Comparison of ENCODE assay signal across 8 cellular contexts in the genomic region with DNA sequence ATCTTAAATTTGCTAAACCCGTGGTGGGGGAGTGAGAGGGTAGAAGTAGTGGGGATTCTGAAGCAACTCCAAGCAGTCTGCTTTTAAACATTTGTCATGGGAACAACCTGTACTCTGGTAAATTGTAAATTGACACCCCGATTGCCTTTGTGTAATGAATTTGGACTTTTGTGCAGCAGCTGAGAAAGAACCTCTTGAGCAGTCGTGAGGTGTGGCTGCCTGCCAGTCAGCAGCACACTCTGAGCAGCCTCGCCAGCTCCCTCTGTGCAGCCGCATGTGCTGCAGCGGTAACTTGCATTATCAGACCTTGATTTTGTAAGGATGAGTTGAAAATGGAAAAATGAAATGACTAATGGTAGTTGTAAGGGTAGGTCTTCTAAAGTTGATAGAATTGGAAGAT.
DNase-seq lines count a peak whose midpoint lies in the region; ATAC-seq and TF ChIP-seq lines count a peak whose summit lies in the region.

No MANE protein-coding gene starts in this region.

- H3K14ac ChIP-seq in trophoblast cell (ENCODE audit: low read length) = no peak overlapping the region

- H4K91ac ChIP-seq in trophoblast cell (ENCODE audit: low read depth, low read length) = no peak overlapping the region

- no peaks in the 10 kb centered on the region for H4K20me1 ChIP-seq in neural cell (ENCODE audit: insufficient read depth)

- TF ChIP-seq CTCF in LNCaP clone FGC (IDR thresholded peaks at IDR 0.05; ENCODE audit: control insufficient read depth, extremely low read depth, insufficient read depth) (0 out of 2 replicates have a peak, but pooled peaks have one; percentile 19), RWPE1 (conservative IDR thresholded peaks at IDR 0.05; ENCODE audit: low read depth) (no peak), neural cell (IDR thresholded peaks at IDR 0.05; ENCODE audit: poor library complexity, severe bottlenecking) (no peak)

- H3K27ac ChIP-seq in RWPE1 (peak overlapping the region; percentile 87), neural cell (ENCODE audit: low read length) (peak overlapping the region; percentile 70), trophoblast cell (ENCODE audit: low read depth, low read length) (no peak overlapping the region)
- peak overlapping the region; percentile 47 for H3K27ac ChIP-seq in effector memory CD4-positive, alpha-beta T cell (ENCODE audit: insufficient read depth, low read length, poor library complexity, severe bottlenecking)

- H3K18ac ChIP-seq in trophoblast cell (ENCODE audit: low read length) = no peak overlapping the region

- WGBS in trophoblast cell (ENCODE audit: extremely low coverage, insufficient coverage, insufficient read length) = no CpG with 5 or more reads among the region's 6 CpGs

- no peak overlapping the region for H3K4me2 ChIP-seq in neural cell (ENCODE audit: low read length)
- no peak overlapping the region for H3K4me2 ChIP-seq in trophoblast cell (ENCODE audit: low read length)

- H3K4me3 ChIP-seq in LNCaP clone FGC (ENCODE audit: low read depth, low read length) (no peak overlapping the region), neural cell (ENCODE audit: low read length) (peak overlapping the region; percentile 32), trophoblast cell (ENCODE audit: low read depth, low read length) (no peak overlapping the region)
- no peak overlapping the region for H3K4me3 ChIP-seq in effector memory CD4-positive, alpha-beta T cell (ENCODE audit: insufficient read depth, low read depth, low read length, poor library complexity, severe bottlenecking)

- H2BK5ac ChIP-seq in trophoblast cell (ENCODE audit: low read depth, low read length, poor library complexity) = no peak overlapping the region

- H3K23ac ChIP-seq in trophoblast cell (ENCODE audit: low read length) = no peak overlapping the region

- H2BK120ac ChIP-seq in trophoblast cell (ENCODE audit: insufficient read depth, low read length, poor library complexity) = no peak overlapping the region

- peaks cover 3% of the 10 kb centered on the region for H3F3A ChIP-seq in neural cell (ENCODE audit: insufficient read depth, low read length, poor library complexity, severe bottlenecking)

- H4K12ac ChIP-seq in trophoblast cell (ENCODE audit: low read depth, low read length) = no peak overlapping the region

- H3K4me1 ChIP-seq in effector memory CD4-positive, alpha-beta T cell (ENCODE audit: control insufficient read depth, insufficient read depth, low read length, poor library complexity, severe bottlenecking) = peaks cover 48% of the 10 kb centered on the region
- no peaks in the 10 kb centered on the region for H3K4me1 ChIP-seq in trophoblast cell (ENCODE audit: control insufficient read depth in 1 of 2, insufficient read depth in 2 of 2, low read length in 2 of 2)

- no peak overlapping the region for H2AK5ac ChIP-seq in trophoblast cell (ENCODE audit: low read length)

- H3K9me2 ChIP-seq in neural cell (ENCODE audit: insufficient read depth, low read length) = no peaks in the 10 kb centered on the region

- H2AFZ ChIP-seq in neural cell (ENCODE audit: low read depth, low read length) (no peak overlapping the region), trophoblast cell (ENCODE audit: insufficient read depth, low read length, poor library complexity) (no peak overlapping the region)

- H3K9ac ChIP-seq in neural cell (ENCODE audit: low read length) (no peak overlapping the region), trophoblast cell (ENCODE audit: low read length) (no peak overlapping the region)

- H3K79me2 ChIP-seq in neural cell (replicated peaks; ENCODE audit: insufficient read depth, low read length) (peaks cover 3% of the 10 kb centered on the region), trophoblast cell (ENCODE audit: control insufficient read depth, insufficient read depth, low read length, poor library complexity) (no peaks in the 10 kb centered on the region)

- H4K8ac ChIP-seq in trophoblast cell (ENCODE audit: low read depth, low read length) = no peak overlapping the region

- CTCF ChIA-PET in RWPE1 (lab: Yijun Ruan, JAX) = interaction anchor here (1.0 kb wide), 1 partner anchor 101 kb away, joined by 9 read pairs; no protein-coding TSS in a partner anchor

- no peak overlapping the region for H2BK12ac ChIP-seq in trophoblast cell (ENCODE audit: low read length)

- no peaks in the 10 kb centered on the region for H3K27me3 ChIP-seq in effector memory CD4-positive, alpha-beta T cell (replicated peaks; ENCODE audit: control insufficient read depth, insufficient read depth, low read length, poor library complexity, severe bottlenecking)
- H3K27me3 ChIP-seq in neural cell (ENCODE audit: insufficient read depth, low read depth, low read length) (no peaks in the 10 kb centered on the region), trophoblast cell (ENCODE audit: insufficient read depth, low read length) (no peaks in the 10 kb centered on the region)

- no peak overlapping the region for H3K4ac ChIP-seq in trophoblast cell (ENCODE audit: low read depth, low read length)

- H3K36me3 ChIP-seq in effector memory CD4-positive, alpha-beta T cell (ENCODE audit: control insufficient read depth, insufficient read depth, low read length) = peaks cover 7% of the 10 kb centered on the region
- H3K36me3 ChIP-seq in neural cell (ENCODE audit: insufficient read depth, low read length) = no peaks in the 10 kb centered on the region
- no peaks in the 10 kb centered on the region for H3K36me3 ChIP-seq in trophoblast cell (ENCODE audit: control insufficient read depth in 1 of 2, insufficient read depth in 2 of 2, low read length in 2 of 2)

- TF ChIP-seq EP300 in neural cell (conservative IDR thresholded peaks at IDR 0.05; ENCODE audit: poor library complexity, severe bottlenecking) = no peak

- no peak for TF ChIP-seq RAD21 in neural cell (conservative IDR thresholded peaks at IDR 0.05)

- no peaks in the 10 kb centered on the region for H3K9me3 ChIP-seq in effector memory CD4-positive, alpha-beta T cell (ENCODE audit: control insufficient read depth, low read length)
- H3K9me3 ChIP-seq in neural cell (ENCODE audit: low read length) (no peaks in the 10 kb centered on the region), trophoblast cell (ENCODE audit: insufficient read depth, low read depth, low read length) (no peaks in the 10 kb centered on the region)

- POLR2A ChIA-PET in RWPE1 (lab: Yijun Ruan, JAX; ENCODE audit: low non-redundant PET) = interaction anchor here (0.6 kb wide), 1 partner anchor 84 kb away, joined by 3 read pairs; no protein-coding TSS in a partner anchor

- ATAC-seq in HG02759 (IDR thresholded peaks at IDR 0.05; ENCODE audit: unreplicated experiment) (no peak), HG02571 (IDR thresholded peaks at IDR 0.05; ENCODE audit: unreplicated experiment) (no peak), HG03342 (IDR thresholded peaks at IDR 0.05; ENCODE audit: unreplicated experiment) (no peak)

- H3K79me1 ChIP-seq in trophoblast cell (ENCODE audit: low read length) = no peaks in the 10 kb centered on the region

- DNase-seq in LNCaP clone FGC (ENCODE audit: low read depth) (peak; percentile 41), RWPE1 (ENCODE audit: low spot score) (peak; percentile 55), trophoblast cell (no peak)
- no peak for DNase-seq in effector memory CD4-positive, alpha-beta T cell

TF ChIP-seq in neural cell, 6 proteins besides CTCF, POLR2A, EP300 and RAD21:
- TF ChIP-seq REST (IDR thresholded peaks at IDR 0.05; ENCODE audit: borderline replicate concordance) = no peak
- TF ChIP-seq TAF1 (IDR thresholded peaks at IDR 0.05; ENCODE audit: low read depth) = no peak
- TF ChIP-seq SMC3 (conservative IDR thresholded peaks at IDR 0.05; ENCODE audit: poor library complexity) = no peak
- no peak for TF ChIP-seq EZH2 (IDR thresholded peaks at IDR 0.05; ENCODE audit: borderline replicate concordance, insufficient read depth, low read length, poor library complexity, severe bottlenecking)
- no peak for TF ChIP-seq MXI1 (conservative IDR thresholded peaks at IDR 0.05; ENCODE audit: poor library complexity, severe bottlenecking)
- TF ChIP-seq POLR2AphosphoS5 (IDR thresholded peaks at IDR 0.05) = no peak

Comparison
In these comparisons a context has a peak if more than half of its experiments do, and no peak if none do; other contexts are left out.
1. DNase-seq: peak in LNCaP clone FGC (single experiment) and RWPE1 (single experiment); none in effector memory CD4-positive, alpha-beta T cell (0 of 3) and trophoblast cell (0 of 2).